17 cellular contexts compared by ENCODE assay signal in genomic region chr17:81027591-81028505, GRCh38. TPM values are rescaled to one million over a fixed set of nuclear protein-coding genes. Genes with fewer than 3 reads are reported as not detected.
DNase-seq lines count a peak whose midpoint lies in the region; ATAC-seq, FAIRE-seq and TF ChIP-seq lines count a peak whose summit lies in the region.
"Had no signal": no experiment of that assay in that cellular context is flagged by ENCODE, and none has a peak within 500 bp of the region (broad histone marks: within the 10 kb centered on the region; RNA-seq: fewer than 3 reads in every experiment).

No MANE protein-coding gene starts in this region.

- H3K4me1 Mint-ChIP-seq in activated T-cell treated with anti-CD3 and anti-CD28 coated beads, Interleukin-2, amount 50 U/mL, for 4 hours (ENCODE audit: low read depth) = peaks cover 6% of the 10 kb centered on the region

- H3K9me3 ChIP-seq in small intestine (ENCODE audit: control insufficient read depth, low read depth) = no peaks in the 10 kb centered on the region

- TF ChIP-seq CTCF in GM13976 (IDR thresholded peaks at IDR 0.05; ENCODE audit: borderline replicate concordance, control extremely low read depth, extremely low read depth, insufficient read depth, missing control alignments) = no peak

- no peak for FAIRE-seq in small intestine (lab: Jason Lieb, UNC)

- H3K36me3 Mint-ChIP-seq in activated T-cell treated with anti-CD3 and anti-CD28 coated beads, Interleukin-2, amount 50 U/mL, for 4 hours (ENCODE audit: insufficient read depth) = no peaks in the 10 kb centered on the region
- H3K36me3 Mint-ChIP-seq: brain had no signal

- H3K36me3 ChIP-seq in small intestine (ENCODE audit: control insufficient read depth in 2 of 2, insufficient read depth in 2 of 2, low read length in 2 of 2) = no peaks in the 10 kb centered on the region

- DNase-seq in activated T-cell treated with anti-CD3 and anti-CD28 coated beads, Interleukin-2, amount 50 U/mL, for 4 hours = peak; percentile 45
- DNase-seq in activated T-cell treated with anti-CD3 and anti-CD28 coated beads, Interleukin-2, amount 50 U/mL, for 1 hour = no peak
- DNase-seq in NCI-H526 (lab: John Stamatoyannopoulos, UW) = peak; percentile 31 to 77
- DNase-seq in islet precursor cell = peak; percentile 51
- DNase-seq in stimulated activated CD4-positive, alpha-beta T cell treated with anti-CD3 and anti-CD28 coated beads, Interleukin-4, amount 100 ng/mL, for 4 hours = peak; percentile 40 to 78
- no peak for DNase-seq in GM13976 (ENCODE audit: low spot score)
- DNase-seq in NAMALWA (ENCODE audit: low spot score) = no peak
- DNase-seq in small intestine = no peak
- DNase-seq: activated B cell treated with CpG ODN at 0.5 μM for 24 hours; AML-193; DND-41; effector memory CD8-positive, alpha-beta T cell; kidney glomerular epithelial cell; naive thymus-derived CD4-positive, alpha-beta T cell; NCI-H1436 treated with DMSO at 0.1 percent for 48 hours had no signal

- in situ Hi-C loops in GM13976 (cut with MboI; ENCODE audit: low sequenced_read_pairs, unreplicated experiment) = no loop called here

- H3K4me3 Mint-ChIP-seq in activated T-cell treated with anti-CD3 and anti-CD28 coated beads, Interleukin-2, amount 50 U/mL, for 4 hours = no peak overlapping the region
- H3K4me3 Mint-ChIP-seq: activated B cell treated with CpG ODN at 0.5 μM for 24 hours; effector memory CD8-positive, alpha-beta T cell; naive thymus-derived CD4-positive, alpha-beta T cell had no signal

- H3K27ac ChIP-seq in small intestine (ENCODE audit: low read depth in 1 of 2, low read length in 1 of 2) = no peak overlapping the region
- H3K27ac ChIP-seq: SK-N-MC had no signal

- no peaks in the 10 kb centered on the region for H3K4me1 ChIP-seq in small intestine (ENCODE audit: control insufficient read depth in 2 of 2, insufficient read depth in 1 of 2, low read depth in 1 of 2, low read length in 1 of 2)

- peaks cover 2 to 7% of the 10 kb centered on the region in 2 donors for H3K27me3 ChIP-seq in small intestine (ENCODE audit: control insufficient read depth in 2 of 2, insufficient read depth in 2 of 2, low read length in 2 of 2)

- peaks cover 13% of the 10 kb centered on the region for H3K27me3 Mint-ChIP-seq in activated T-cell treated with anti-CD3 and anti-CD28 coated beads, Interleukin-2, amount 50 U/mL, for 4 hours (ENCODE audit: low read depth)

- H3K9me3 Mint-ChIP-seq in activated T-cell treated with anti-CD3 and anti-CD28 coated beads, Interleukin-2, amount 50 U/mL, for 4 hours = peaks cover 4% of the 10 kb centered on the region
- H3K9me3 Mint-ChIP-seq: activated B cell treated with CpG ODN at 0.5 μM for 24 hours; effector memory CD8-positive, alpha-beta T cell had no signal

- 46 to 57% (median 54%) methylated on average over 33 to 37 of the region's 37 CpGs for WGBS in small intestine, 3 donors

- peak; percentile 7 to 9 for ATAC-seq in activated T-cell treated with anti-CD3 and anti-CD28 coated beads, Interleukin-2, amount 50 U/mL, for 4 hours
- ATAC-seq: effector memory CD8-positive, alpha-beta T cell; naive thymus-derived CD4-positive, alpha-beta T cell had no signal

- H3K4me3 ChIP-seq in small intestine (ENCODE audit: low read depth in 1 of 2, low read length in 2 of 2) = no peak overlapping the region
- H3K4me3 ChIP-seq: SK-N-MC had no signal

RNA-seq across cellular contexts. Expression of gene BAIAP2, which starts 7.1 kb away (rescaled TPM):
- total RNA-seq in activated T-cell treated with anti-CD3 and anti-CD28 coated beads, Interleukin-2, amount 50 U/mL, for 4 hours = 1 to 10 TPM; 4.7 to 9.2 (median 7.4) TPM
- polyA plus RNA-seq in small intestine = 10 to 100 TPM in 1 of 3 donors, 1 to 10 TPM in 2; 1.8 to 14.5 (median 3.8) TPM

RNA-seq across cellular contexts. Expression of gene CHMP6, which starts 36.2 kb away (rescaled TPM):
- total RNA-seq in activated T-cell treated with anti-CD3 and anti-CD28 coated beads, Interleukin-2, amount 50 U/mL, for 4 hours = 10 to 100 TPM; 35.7 to 42.4 (median 42.1) TPM
- 10 to 100 TPM; 29.0 to 35.8 (median 34.6) TPM for polyA plus RNA-seq in small intestine

Comparison
In these comparisons a context has a peak if more than half of its experiments do, and no peak if none do; other contexts are left out.
1. DNase-seq: peak in activated T-cell treated with anti-CD3 and anti-CD28 coated beads, Interleukin-2, amount 50 U/mL, for 4 hours (single experiment), NCI-H526 (2 of 2), islet precursor cell (single experiment) and stimulated activated CD4-positive, alpha-beta T cell treated with anti-CD3 and anti-CD28 coated beads, Interleukin-4, amount 100 ng/mL, for 4 hours (2 of 2); none in activated T-cell treated with anti-CD3 and anti-CD28 coated beads, Interleukin-2, amount 50 U/mL, for 1 hour (single experiment), GM13976 (single experiment), NAMALWA (single experiment) and small intestine (single experiment).